26 cellular contexts compared by ENCODE assay signal in the genomic region with DNA sequence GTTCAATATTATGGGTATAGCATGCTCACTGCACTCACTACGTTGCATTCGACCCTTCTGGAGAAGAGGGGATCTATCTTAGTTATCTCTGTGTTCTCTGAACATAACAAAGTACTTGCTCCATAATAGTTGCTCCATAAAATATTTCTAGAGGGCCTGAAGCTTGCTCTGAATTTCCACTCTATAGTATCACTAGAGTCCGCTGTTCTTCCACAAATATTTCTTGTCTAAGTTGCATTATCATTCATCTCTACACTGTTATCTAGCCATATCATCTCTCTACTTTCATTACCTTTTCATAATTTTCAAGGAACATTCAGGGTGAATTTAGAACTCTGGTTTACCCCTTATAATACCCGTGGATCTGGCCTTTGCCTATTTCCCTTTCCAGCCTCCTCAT.
DNase-seq lines count a peak whose midpoint lies in the region; ATAC-seq, FAIRE-seq and TF ChIP-seq lines count a peak whose summit lies in the region.
"Had no signal": no experiment of that assay in that cellular context is flagged by ENCODE, and none has a peak within 500 bp of the region (broad histone marks: within the 10 kb centered on the region; RNA-seq: fewer than 3 reads in every experiment).

No MANE protein-coding gene starts in this region.

- no peaks in the 10 kb centered on the region for H3K36me3 Mint-ChIP-seq in chondrocyte (ENCODE audit: low read depth)
- H3K36me3 Mint-ChIP-seq in CD4-positive, alpha-beta T cell (ENCODE audit: low read depth): no peaks in the 10 kb centered on the region
- H3K36me3 Mint-ChIP-seq: CD14-positive monocyte had no signal

- no peak overlapping the region for H2AFZ ChIP-seq in OCI-LY7 (ENCODE audit: low read length)
- H2AFZ ChIP-seq: PC-9 had no signal

- peaks cover 2% of the 10 kb centered on the region for H3K9me3 Mint-ChIP-seq in chondrocyte (ENCODE audit: low read depth)
- no peaks in the 10 kb centered on the region for H3K9me3 Mint-ChIP-seq in CD4-positive, alpha-beta T cell

- H3K9me3 ChIP-seq in A549 (no peaks in the 10 kb centered on the region), OCI-LY7 (ENCODE audit: low read length) (no peaks in the 10 kb centered on the region)
- H3K9me3 ChIP-seq in CD4-positive, alpha-beta T cell (ENCODE audit: control insufficient read depth, low read length): no peaks in the 10 kb centered on the region
- H3K9me3 ChIP-seq: SK-N-SH had no signal

- WGBS in A549 (ENCODE audit: missing lambda C conversion rate): 29% methylated on average over 4 of the region's 4 CpGs

- no peaks in the 10 kb centered on the region for H3K36me3 ChIP-seq in OCI-LY7 (ENCODE audit: insufficient read depth, low read length)

- H3K27me3 Mint-ChIP-seq in chondrocyte (ENCODE audit: low read depth): no peaks in the 10 kb centered on the region
- H3K27me3 Mint-ChIP-seq in CD4-positive, alpha-beta T cell: no peaks in the 10 kb centered on the region
- H3K27me3 Mint-ChIP-seq: B cell had no signal

- H3K4me1 Mint-ChIP-seq in chondrocyte (ENCODE audit: low read depth): peaks cover 39% of the 10 kb centered on the region
- no peaks in the 10 kb centered on the region for H3K4me1 Mint-ChIP-seq in CD4-positive, alpha-beta T cell (ENCODE audit: low read depth)
- H3K4me1 Mint-ChIP-seq: B cell, CD14-positive monocyte had no signal

- H3K79me2 ChIP-seq in OCI-LY7 (ENCODE audit: insufficient read depth, low read depth, low read length): no peaks in the 10 kb centered on the region

- peak overlapping the region; percentile 58 for H3K27ac Mint-ChIP-seq in chondrocyte (ENCODE audit: unreplicated experiment)
- no peak overlapping the region for H3K27ac Mint-ChIP-seq in CD4-positive, alpha-beta T cell
- H3K27ac Mint-ChIP-seq: B cell, CD14-positive monocyte had no signal

- POLR2A ChIA-PET in A549 (lab: Yijun Ruan, JAX): no interaction called here
- POLR2A ChIA-PET in OCI-LY7 (lab: Charles Lee): interaction anchor here (0.9 to 1.5 kb wide), 2 partner anchors 68 to 79 kb away, joined by 3 to 4 read pairs; no protein-coding TSS in a partner anchor
- POLR2A ChIA-PET in CD4-positive, alpha-beta T cell (lab: Charles Lee): no interaction called here

- H3K4me3 Mint-ChIP-seq in chondrocyte (ENCODE audit: unreplicated experiment): no peak overlapping the region
- H3K4me3 Mint-ChIP-seq in CD4-positive, alpha-beta T cell: no peak overlapping the region
- H3K4me3 Mint-ChIP-seq: B cell, CD14-positive monocyte had no signal

- no peak overlapping the region for H3K4me3 ChIP-seq in A549
- no peak overlapping the region for H3K4me3 ChIP-seq in OCI-LY7 (ENCODE audit: low read depth, low read length, poor library complexity, severe bottlenecking)
- H3K4me3 ChIP-seq: PC-9 had no signal

- TF ChIP-seq CTCF in A549 (IDR thresholded peaks at IDR 0.05): peak; percentile 30
- TF ChIP-seq CTCF in GM10266 (IDR thresholded peaks at IDR 0.05; ENCODE audit: control insufficient read depth, insufficient read depth, low read depth, missing control alignments): peak; percentile 3
- 0 out of 2 replicates have a peak, but pooled peaks have one; percentile 17 for TF ChIP-seq CTCF in OCI-LY7 (conservative IDR thresholded peaks at IDR 0.05; ENCODE audit: low read length)
- peak; percentile 31 for TF ChIP-seq CTCF in chondrocyte (IDR thresholded peaks at IDR 0.05)
- no peak for TF ChIP-seq CTCF in CD4-positive, alpha-beta T cell (IDR thresholded peaks at IDR 0.05)

- no peak overlapping the region for H3K4me2 ChIP-seq in A549
- no peak overlapping the region for H3K4me2 ChIP-seq in OCI-LY7 (ENCODE audit: low read length)
- H3K4me2 ChIP-seq: KMS-11, PC-9, SK-N-SH had no signal

- CTCF ChIA-PET in A549 (lab: Yijun Ruan, JAX) (interaction anchor here (0.7 to 1.2 kb wide), 5 partner anchors 13 to 482 kb away, joined by 3 to 5 read pairs (median 3); no protein-coding TSS in a partner anchor), OCI-LY7 (lab: Charles Lee; ENCODE audit: unreplicated experiment) (no interaction called here)
- CTCF ChIA-PET in CD4-positive, alpha-beta T cell (lab: Charles Lee): no interaction called here

- H3K9me2 ChIP-seq in OCI-LY7 (ENCODE audit: insufficient read depth, low read length): no peaks in the 10 kb centered on the region
- H3K9me2 ChIP-seq: SK-N-SH had no signal

- no peak for TF ChIP-seq EP300 in A549 (IDR thresholded peaks at IDR 0.05)

- ATAC-seq in A549 (peak in 1 of 2 experiments; percentile 66; a peak in 2 of 6 replicates), GM19395 (IDR thresholded peaks at IDR 0.05; ENCODE audit: unreplicated experiment) (no peak)
- ATAC-seq in CD4-positive, alpha-beta T cell (ENCODE audit: poor library complexity): no peak
- ATAC-seq: HCT116 had no signal

- H3K4me1 ChIP-seq in A549 (no peaks in the 10 kb centered on the region), OCI-LY7 (ENCODE audit: insufficient read depth, low read length, poor library complexity, severe bottlenecking) (no peaks in the 10 kb centered on the region)

- peak overlapping the region in 1 of 2 experiments; percentile 27; a peak in 1 of 6 replicates for H3K27ac ChIP-seq in A549
- H3K27ac ChIP-seq in OCI-LY7 (ENCODE audit: low read depth, low read length, poor library complexity, severe bottlenecking): no peak overlapping the region
- H3K27ac ChIP-seq in CD4-positive, alpha-beta T cell (ENCODE audit: low read depth, low read length): no peak overlapping the region
- H3K27ac ChIP-seq: KMS-11, PC-9 had no signal

- DNase-seq in A549 (ENCODE audit: low read depth in 1 of 2, low spot score in 1 of 2) (peak in 1 of 2 experiments; percentile 18), GM10266 (ENCODE audit: extremely low spot score) (no peak), OCI-LY7 (ENCODE audit: low spot score) (no peak), chondrocyte (ENCODE audit: low spot score) (no peak), hepatic stellate cell (ENCODE audit: low spot score) (no peak), NCI-H128 (lab: John Stamatoyannopoulos, UW; ENCODE audit: unreplicated experiment) (no peak)
- DNase-seq in CD4-positive, alpha-beta T cell: no peak
- DNase-seq: 8988T, DMS79, GOT3, IMR-90, NCI-H1436, NCI-H187 treated with DMSO at 0.1 percent for 48 hours, NCI-H2107, NCI-H446 treated with DMSO at 0.1 percent for 48 hours, NCI-H526 treated with DMSO at 0.1 percent for 48 hours, PC-9, RPMI8226, SHP77, SK-N-SH, T-helper 2 cell had no signal

- H3K27me3 ChIP-seq in CD4-positive, alpha-beta T cell (ENCODE audit: control insufficient read depth, insufficient read depth, low read length): no peaks in the 10 kb centered on the region

- intact Hi-C loops in OCI-LY7 (cut with micrococcal nuclease; ENCODE audit: unreplicated experiment): loop anchor here (2.0 kb wide), 1 partner anchor 99 kb away; no protein-coding TSS in a partner anchor
- intact Hi-C loops in CD4-positive, alpha-beta T cell (cut with DNase I, micrococcal nuclease): no loop called here

- no peak for TF ChIP-seq POLR2A in A549 (IDR thresholded peaks at IDR 0.05; ENCODE audit: low read length)

- no TSS peak for BruUV-seq in OCI-LY7 (replicated peaks; lab: Mats Ljungman, UMichigan)

- no peaks in the 10 kb centered on the region for H4K20me1 ChIP-seq in OCI-LY7 (ENCODE audit: insufficient read depth, low read length)

- peak; percentile 46 to 49 for TF ChIP-seq RAD21 in A549 (conservative IDR thresholded peaks at IDR 0.05 in 1 of 2, IDR thresholded peaks at IDR 0.05 in 1 of 2)

- no peak for FAIRE-seq in A549 (lab: Jason Lieb, UNC)

TF ChIP-seq in A549, 52 proteins besides CTCF, POLR2A, EP300 and RAD21:
- TF ChIP-seq SMC3 (IDR thresholded peaks at IDR 0.05): peak; percentile 41; the same call in 1 of the 3 replicates
- no peak for TF ChIP-seq BHLHE40 (IDR thresholded peaks at IDR 0.05; ENCODE audit: low read depth, low read length)
- TF ChIP-seq GATA3 (IDR thresholded peaks at IDR 0.05; ENCODE audit: borderline replicate concordance): 0 out of 2 replicates have a peak, but pooled peaks have one; percentile 11
